Comparison of ENCODE assay signal across 16 cellular contexts in the genomic region with DNA sequence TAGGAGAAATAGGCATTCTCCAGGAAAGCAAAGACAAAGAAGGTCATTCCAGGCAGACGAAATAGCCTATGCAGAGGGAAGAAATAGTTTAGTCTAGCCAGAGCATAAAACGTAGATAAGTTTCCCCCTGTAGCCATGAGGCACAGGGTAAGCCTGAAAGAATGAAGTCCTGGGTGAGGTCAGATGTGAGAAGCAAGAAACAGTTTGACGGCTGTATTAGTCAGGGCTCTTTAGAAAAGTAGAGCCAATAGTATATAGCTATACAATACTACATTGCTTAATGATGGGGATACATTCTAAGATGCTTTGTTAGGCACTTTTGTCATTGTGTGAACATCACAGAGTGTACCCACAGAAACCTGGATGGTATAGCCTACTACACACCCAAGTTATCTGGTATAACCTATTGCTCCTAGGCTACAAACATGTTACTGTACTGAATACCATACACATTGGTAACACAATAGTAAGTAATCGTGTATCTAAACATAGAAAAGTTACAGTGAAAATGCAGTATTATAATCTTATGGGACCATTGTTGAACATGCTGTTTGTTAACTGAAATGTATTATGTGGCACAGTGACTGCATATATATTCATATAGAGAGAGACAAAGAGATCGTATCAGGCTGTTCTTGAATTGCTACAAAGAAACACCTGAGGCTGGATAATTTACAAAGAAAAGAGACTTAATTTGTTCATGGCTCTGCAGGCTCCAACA. TPM values are rescaled to one million over a fixed set of nuclear protein-coding genes. Genes with fewer than 3 reads are reported as not detected.
DNase-seq lines count a peak whose midpoint lies in the region; ATAC-seq, FAIRE-seq and TF ChIP-seq lines count a peak whose summit lies in the region.
"Had no signal": no experiment of that assay in that cellular context is flagged by ENCODE, and none has a peak within 500 bp of the region (broad histone marks: within the 10 kb centered on the region; RNA-seq: fewer than 3 reads in every experiment).

No MANE protein-coding gene starts in this region.

- no peak for FAIRE-seq in RCC 7860 (lab: Jason Lieb, UNC)

- peaks cover 15 to 26% of the 10 kb centered on the region in 2 donors for H3K4me1 Mint-ChIP-seq in natural killer cell treated with Interleukin-12 subunit alpha and Interleukin-12 subunit beta and Interleukin-15 and Interleukin-18, amount 100 ng/mL, for 72 hours (ENCODE audit: low read depth in 2 of 2)
- H3K4me1 Mint-ChIP-seq in CD14-positive monocyte, result peaks cover 9% of the 10 kb centered on the region

- H2AFZ ChIP-seq in PC-9, result peak overlapping the region; percentile 40; the same call in 1 of the 2 replicates

- no peaks in the 10 kb centered on the region for H3K27me3 ChIP-seq in PC-9 (ENCODE audit: insufficient read depth, low read depth)
- H3K27me3 ChIP-seq: SJCRH30, tibial nerve had no signal

- no peaks in the 10 kb centered on the region for H3K9me3 ChIP-seq in PC-9 (ENCODE audit: insufficient read depth, low read depth)
- H3K9me3 ChIP-seq: psoas muscle, SJCRH30, tibial nerve had no signal

- no peak overlapping the region for H3K4me3 ChIP-seq in PC-9
- H3K4me3 ChIP-seq in lower leg skin (ENCODE audit: low read depth, poor library complexity, severe bottlenecking), result no peak overlapping the region
- H3K4me3 ChIP-seq: psoas muscle, SJCRH30, tibial nerve had no signal

- BruUV-seq in PC-9 (replicated peaks; lab: Mats Ljungman, UMichigan), result no TSS peak

- 72 to 81% methylated on average over 5 of the region's 5 CpGs for WGBS in lower leg skin, 2 donors

- H3K9me2 ChIP-seq in PC-9 (ENCODE audit: insufficient read depth), result no peaks in the 10 kb centered on the region

- H3K9me3 Mint-ChIP-seq in natural killer cell treated with Interleukin-12 subunit alpha and Interleukin-12 subunit beta and Interleukin-15 and Interleukin-18, amount 100 ng/mL, for 72 hours, result peaks cover 10% of the 10 kb centered on the region
- H3K9me3 Mint-ChIP-seq in CD14-positive monocyte, result peaks cover 0 to 4% (median 0%) of the 10 kb centered on the region in 7 donors

- H3K79me2 ChIP-seq in PC-9 (ENCODE audit: low read depth), result no peaks in the 10 kb centered on the region

- H3K36me3 ChIP-seq in PC-9 (ENCODE audit: low read depth), result no peaks in the 10 kb centered on the region
- H3K36me3 ChIP-seq: SJCRH30, tibial nerve had no signal

- ATAC-seq in esophagus mucosa, result peak; percentile 88
- ATAC-seq in natural killer cell treated with Interleukin-12 subunit alpha and Interleukin-12 subunit beta and Interleukin-15 and Interleukin-18, amount 100 ng/mL, for 72 hours, result peak; percentile 66 to 71
- ATAC-seq: psoas muscle had no signal

- TF ChIP-seq CTCF in PC-9 (conservative IDR thresholded peaks at IDR 0.05) (no peak), CD14-positive monocyte (IDR thresholded peaks at IDR 0.05) (no peak), lower leg skin (IDR thresholded peaks at IDR 0.05) (no peak)

- H3K27me3 Mint-ChIP-seq in natural killer cell treated with Interleukin-12 subunit alpha and Interleukin-12 subunit beta and Interleukin-15 and Interleukin-18, amount 100 ng/mL, for 72 hours, result no peaks in the 10 kb centered on the region
- peaks cover 1 to 2% (median 1%) of the 10 kb centered on the region in 3 donors for H3K27me3 Mint-ChIP-seq in CD14-positive monocyte (ENCODE audit: low read depth in 3 of 3)
- H3K27me3 Mint-ChIP-seq: CD4-positive, alpha-beta memory T cell had no signal

- POLR2A ChIA-PET in PC-9 (lab: Charles Lee; ENCODE audit: unreplicated experiment), result no interaction called here

- no peak for TF ChIP-seq POLR2A in lower leg skin (IDR thresholded peaks at IDR 0.05)

- DNase-seq in EL, result peak; percentile 71
- no peak for DNase-seq in PC-9
- DNase-seq in natural killer cell treated with Interleukin-12 subunit alpha and Interleukin-12 subunit beta and Interleukin-15 and Interleukin-18, amount 100 ng/mL, for 72 hours (ENCODE audit: low spot score), result no peak
- DNase-seq in RCC 7860 (ENCODE audit: low spot score), result no peak
- no peak for DNase-seq in CD14-positive monocyte (ENCODE audit: low spot score)
- no peak for DNase-seq in lower leg skin (ENCODE audit: low spot score in 2 of 2)
- DNase-seq: activated CD4-positive, CD25-positive, alpha-beta regulatory T cell treated with anti-CD3 and anti-CD28 coated beads, Interleukin-2, amount 50 U/mL, for 72 hours; anterior cingulate cortex; CD4-positive, alpha-beta memory T cell; natural killer cell; NCI-H2081 treated with DMSO at 0.1 percent for 48 hours; NCI-H524; psoas muscle; SJCRH30 had no signal

- CTCF ChIA-PET in PC-9 (lab: Charles Lee), result no interaction called here

- H4K20me1 ChIP-seq in PC-9 (ENCODE audit: insufficient read depth), result no peaks in the 10 kb centered on the region

- H3K36me3 Mint-ChIP-seq in natural killer cell treated with Interleukin-12 subunit alpha and Interleukin-12 subunit beta and Interleukin-15 and Interleukin-18, amount 100 ng/mL, for 72 hours, result peaks cover 15% of the 10 kb centered on the region
- peaks cover 0 to 2% of the 10 kb centered on the region in 2 donors for H3K36me3 Mint-ChIP-seq in CD14-positive monocyte
- H3K36me3 Mint-ChIP-seq: CD4-positive, alpha-beta memory T cell; natural killer cell had no signal

- no peak overlapping the region for H3K27ac Mint-ChIP-seq in natural killer cell treated with Interleukin-12 subunit alpha and Interleukin-12 subunit beta and Interleukin-15 and Interleukin-18, amount 100 ng/mL, for 72 hours
- H3K27ac Mint-ChIP-seq in CD14-positive monocyte, result no peak overlapping the region
- H3K27ac Mint-ChIP-seq: CD4-positive, alpha-beta memory T cell; natural killer cell had no signal

- intact Hi-C loops in PC-9 (cut with micrococcal nuclease; ENCODE audit: unreplicated experiment) (loop anchor here (5.0 kb wide), 1 partner anchor 73 kb away; a partner anchor contains a TSS), CD14-positive monocyte (cut with micrococcal nuclease) (loop anchor here in 1 of 2 donors (5.0 kb wide), 1 partner anchor 32 kb away; no protein-coding TSS in a partner anchor), lower leg skin (cut with DNase I; ENCODE audit: low total_unique reads) (no loop called here)

- H3K4me1 ChIP-seq in PC-9 (replicated peaks; ENCODE audit: insufficient read depth), result peaks cover 46% of the 10 kb centered on the region
- H3K4me1 ChIP-seq: psoas muscle, SJCRH30 had no signal

- H3K27ac ChIP-seq in PC-9, result peak overlapping the region; percentile 95
- H3K27ac ChIP-seq: psoas muscle, SJCRH30, tibial nerve had no signal

- H3K4me3 Mint-ChIP-seq in natural killer cell treated with Interleukin-12 subunit alpha and Interleukin-12 subunit beta and Interleukin-15 and Interleukin-18, amount 100 ng/mL, for 72 hours, result no peak overlapping the region
- no peak overlapping the region for H3K4me3 Mint-ChIP-seq in CD14-positive monocyte
- H3K4me3 Mint-ChIP-seq: CD4-positive, alpha-beta memory T cell; natural killer cell had no signal

- peak overlapping the region; percentile 43 for H3K4me2 ChIP-seq in PC-9

- peaks cover 17% of the 10 kb centered on the region for H3F3A ChIP-seq in PC-9 (ENCODE audit: insufficient read depth, low read depth)

RNA-seq across cellular contexts. Expression of a gene that starts 59.3 kb away (rescaled TPM):
- 14.1 and 14.3 TPM in 2 replicates for total RNA-seq in PC-9 (2021)
- 15.9 TPM for total RNA-seq in esophagus mucosa
- 10 to 100 TPM in 1 of 2 donors, 1 to 10 TPM in 1; 9.3 to 12.1 TPM for total RNA-seq in natural killer cell treated with Interleukin-12 subunit alpha and Interleukin-12 subunit beta and Interleukin-15 and Interleukin-18, amount 100 ng/mL, for 72 hours
- polyA plus RNA-seq in CD14-positive monocyte, result 1 to 10 TPM; 6.5 to 9.1 TPM
- total RNA-seq in lower leg skin, result 10 to 100 TPM; 20.1 to 40.3 (median 22.4) TPM
